Comparison of ENCODE assay signal across 1 cellular context in the genomic region with DNA sequence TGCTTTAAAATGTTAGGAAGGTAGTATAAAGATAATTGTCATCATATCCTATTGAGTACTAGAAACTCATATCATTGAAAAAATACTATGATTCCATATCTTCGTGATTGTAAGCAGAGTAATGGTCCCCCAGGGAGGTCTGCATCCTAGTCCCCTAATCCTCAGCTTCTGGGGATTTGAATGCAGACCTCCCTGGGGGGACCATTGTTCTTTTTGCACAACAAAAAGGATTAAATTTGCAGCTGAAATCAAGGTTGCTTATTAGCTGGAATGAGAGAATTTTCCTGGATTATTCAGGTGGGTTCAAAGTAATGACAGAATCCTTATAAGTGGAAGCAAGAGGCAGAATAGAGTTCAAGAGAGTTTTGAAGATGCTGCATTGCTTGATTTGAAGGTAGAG.
TF ChIP-seq lines count a peak whose summit lies in the region.

No MANE protein-coding gene starts in this region.

TF ChIP-seq in GM23338, 12 proteins besides CTCF, POLR2A, EP300 and RAD21 (continued from another document):
- TF ChIP-seq, protein P1, sequence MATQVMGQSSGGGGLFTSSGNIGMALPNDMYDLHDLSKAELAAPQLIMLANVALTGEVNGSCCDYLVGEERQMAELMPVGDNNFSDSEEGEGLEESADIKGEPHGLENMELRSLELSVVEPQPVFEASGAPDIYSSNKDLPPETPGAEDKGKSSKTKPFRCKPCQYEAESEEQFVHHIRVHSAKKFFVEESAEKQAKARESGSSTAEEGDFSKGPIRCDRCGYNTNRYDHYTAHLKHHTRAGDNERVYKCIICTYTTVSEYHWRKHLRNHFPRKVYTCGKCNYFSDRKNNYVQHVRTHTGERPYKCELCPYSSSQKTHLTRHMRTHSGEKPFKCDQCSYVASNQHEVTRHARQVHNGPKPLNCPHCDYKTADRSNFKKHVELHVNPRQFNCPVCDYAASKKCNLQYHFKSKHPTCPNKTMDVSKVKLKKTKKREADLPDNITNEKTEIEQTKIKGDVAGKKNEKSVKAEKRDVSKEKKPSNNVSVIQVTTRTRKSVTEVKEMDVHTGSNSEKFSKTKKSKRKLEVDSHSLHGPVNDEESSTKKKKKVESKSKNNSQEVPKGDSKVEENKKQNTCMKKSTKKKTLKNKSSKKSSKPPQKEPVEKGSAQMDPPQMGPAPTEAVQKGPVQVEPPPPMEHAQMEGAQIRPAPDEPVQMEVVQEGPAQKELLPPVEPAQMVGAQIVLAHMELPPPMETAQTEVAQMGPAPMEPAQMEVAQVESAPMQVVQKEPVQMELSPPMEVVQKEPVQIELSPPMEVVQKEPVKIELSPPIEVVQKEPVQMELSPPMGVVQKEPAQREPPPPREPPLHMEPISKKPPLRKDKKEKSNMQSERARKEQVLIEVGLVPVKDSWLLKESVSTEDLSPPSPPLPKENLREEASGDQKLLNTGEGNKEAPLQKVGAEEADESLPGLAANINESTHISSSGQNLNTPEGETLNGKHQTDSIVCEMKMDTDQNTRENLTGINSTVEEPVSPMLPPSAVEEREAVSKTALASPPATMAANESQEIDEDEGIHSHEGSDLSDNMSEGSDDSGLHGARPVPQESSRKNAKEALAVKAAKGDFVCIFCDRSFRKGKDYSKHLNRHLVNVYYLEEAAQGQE (IDR thresholded peaks at IDR 0.05; ENCODE audit: unreplicated experiment) = no peak
- TF ChIP-seq, protein P2, sequence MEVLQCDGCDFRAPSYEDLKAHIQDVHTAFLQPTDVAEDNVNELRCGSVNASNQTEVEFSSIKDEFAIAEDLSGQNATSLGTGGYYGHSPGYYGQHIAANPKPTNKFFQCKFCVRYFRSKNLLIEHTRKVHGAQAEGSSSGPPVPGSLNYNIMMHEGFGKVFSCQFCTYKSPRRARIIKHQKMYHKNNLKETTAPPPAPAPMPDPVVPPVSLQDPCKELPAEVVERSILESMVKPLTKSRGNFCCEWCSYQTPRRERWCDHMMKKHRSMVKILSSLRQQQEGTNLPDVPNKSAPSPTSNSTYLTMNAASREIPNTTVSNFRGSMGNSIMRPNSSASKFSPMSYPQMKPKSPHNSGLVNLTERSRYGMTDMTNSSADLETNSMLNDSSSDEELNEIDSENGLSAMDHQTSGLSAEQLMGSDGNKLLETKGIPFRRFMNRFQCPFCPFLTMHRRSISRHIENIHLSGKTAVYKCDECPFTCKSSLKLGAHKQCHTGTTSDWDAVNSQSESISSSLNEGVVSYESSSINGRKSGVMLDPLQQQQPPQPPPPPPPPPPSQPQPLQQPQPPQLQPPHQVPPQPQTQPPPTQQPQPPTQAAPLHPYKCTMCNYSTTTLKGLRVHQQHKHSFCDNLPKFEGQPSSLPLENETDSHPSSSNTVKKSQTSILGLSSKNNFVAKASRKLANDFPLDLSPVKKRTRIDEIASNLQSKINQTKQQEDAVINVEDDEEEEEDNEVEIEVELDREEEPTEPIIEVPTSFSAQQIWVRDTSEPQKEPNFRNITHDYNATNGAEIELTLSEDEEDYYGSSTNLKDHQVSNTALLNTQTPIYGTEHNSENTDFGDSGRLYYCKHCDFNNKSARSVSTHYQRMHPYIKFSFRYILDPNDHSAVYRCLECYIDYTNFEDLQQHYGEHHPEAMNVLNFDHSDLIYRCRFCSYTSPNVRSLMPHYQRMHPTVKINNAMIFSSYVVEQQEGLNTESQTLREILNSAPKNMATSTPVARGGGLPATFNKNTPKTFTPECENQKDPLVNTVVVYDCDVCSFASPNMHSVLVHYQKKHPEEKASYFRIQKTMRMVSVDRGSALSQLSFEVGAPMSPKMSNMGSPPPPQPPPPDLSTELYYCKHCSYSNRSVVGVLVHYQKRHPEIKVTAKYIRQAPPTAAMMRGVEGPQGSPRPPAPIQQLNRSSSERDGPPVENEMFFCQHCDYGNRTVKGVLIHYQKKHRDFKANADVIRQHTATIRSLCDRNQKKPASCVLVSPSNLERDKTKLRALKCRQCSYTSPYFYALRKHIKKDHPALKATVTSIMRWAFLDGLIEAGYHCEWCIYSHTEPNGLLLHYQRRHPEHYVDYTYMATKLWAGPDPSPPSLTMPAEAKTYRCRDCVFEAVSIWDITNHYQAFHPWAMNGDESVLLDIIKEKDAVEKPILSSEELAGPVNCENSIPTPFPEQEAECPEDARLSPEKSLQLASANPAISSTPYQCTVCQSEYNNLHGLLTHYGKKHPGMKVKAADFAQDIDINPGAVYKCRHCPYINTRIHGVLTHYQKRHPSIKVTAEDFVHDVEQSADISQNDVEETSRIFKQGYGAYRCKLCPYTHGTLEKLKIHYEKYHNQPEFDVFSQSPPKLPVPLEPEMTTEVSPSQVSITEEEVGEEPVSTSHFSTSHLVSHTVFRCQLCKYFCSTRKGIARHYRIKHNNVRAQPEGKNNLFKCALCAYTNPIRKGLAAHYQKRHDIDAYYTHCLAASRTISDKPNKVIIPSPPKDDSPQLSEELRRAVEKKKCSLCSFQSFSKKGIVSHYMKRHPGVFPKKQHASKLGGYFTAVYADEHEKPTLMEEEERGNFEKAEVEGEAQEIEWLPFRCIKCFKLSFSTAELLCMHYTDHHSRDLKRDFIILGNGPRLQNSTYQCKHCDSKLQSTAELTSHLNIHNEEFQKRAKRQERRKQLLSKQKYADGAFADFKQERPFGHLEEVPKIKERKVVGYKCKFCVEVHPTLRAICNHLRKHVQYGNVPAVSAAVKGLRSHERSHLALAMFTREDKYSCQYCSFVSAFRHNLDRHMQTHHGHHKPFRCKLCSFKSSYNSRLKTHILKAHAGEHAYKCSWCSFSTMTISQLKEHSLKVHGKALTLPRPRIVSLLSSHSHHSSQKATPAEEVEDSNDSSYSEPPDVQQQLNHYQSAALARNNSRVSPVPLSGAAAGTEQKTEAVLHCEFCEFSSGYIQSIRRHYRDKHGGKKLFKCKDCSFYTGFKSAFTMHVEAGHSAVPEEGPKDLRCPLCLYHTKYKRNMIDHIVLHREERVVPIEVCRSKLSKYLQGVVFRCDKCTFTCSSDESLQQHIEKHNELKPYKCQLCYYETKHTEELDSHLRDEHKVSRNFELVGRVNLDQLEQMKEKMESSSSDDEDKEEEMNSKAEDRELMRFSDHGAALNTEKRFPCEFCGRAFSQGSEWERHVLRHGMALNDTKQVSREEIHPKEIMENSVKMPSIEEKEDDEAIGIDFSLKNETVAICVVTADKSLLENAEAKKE (CRISPR knock-in tag; IDR thresholded peaks at IDR 0.05) = no peak
- TF ChIP-seq STAT1 (IDR thresholded peaks at IDR 0.05; ENCODE audit: unreplicated experiment) (no peak), ZNF114 (CRISPR knock-in tag; IDR thresholded peaks at IDR 0.05) (no peak), EZH2 (IDR thresholded peaks at IDR 0.05; ENCODE audit: low read depth, unreplicated experiment) (no peak), EZH2phosphoT487 (IDR thresholded peaks at IDR 0.05; ENCODE audit: unreplicated experiment) (no peak), NANOG (IDR thresholded peaks at IDR 0.05; ENCODE audit: borderline replicate concordance) (no peak)
